In the genomic region with DNA sequence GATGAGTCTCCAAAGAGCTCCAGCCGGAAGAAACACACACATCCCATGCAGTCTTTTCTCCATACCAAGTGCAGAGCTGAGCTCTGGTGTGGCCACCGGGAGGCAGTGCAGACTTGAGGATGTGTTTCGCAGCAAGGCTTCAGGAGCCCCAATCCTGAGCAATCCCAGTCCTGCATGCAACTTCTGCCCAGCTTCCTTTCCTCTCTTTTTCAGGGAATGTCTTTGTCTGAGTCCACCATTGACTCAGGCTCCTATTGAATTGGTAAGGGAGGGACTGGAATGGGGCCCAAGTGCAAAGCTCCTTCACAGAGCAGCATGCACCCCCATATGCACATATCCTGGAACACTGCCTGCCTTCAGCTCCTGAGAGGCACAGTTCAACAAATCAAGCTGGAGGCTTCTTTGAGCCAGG, we compare ENCODE assay signal across 1 cellular context.
A peak's percentile ranks its signal among the peaks of the same experiment; 100 is the strongest.
TF ChIP-seq lines count a peak whose summit lies in the region.

No MANE protein-coding gene starts in this region.

TF ChIP-seq in HepG2, 621 proteins besides CTCF, POLR2A, EP300 and RAD21 (continued from another document and continues in another):
- TF ChIP-seq, protein P1, sequence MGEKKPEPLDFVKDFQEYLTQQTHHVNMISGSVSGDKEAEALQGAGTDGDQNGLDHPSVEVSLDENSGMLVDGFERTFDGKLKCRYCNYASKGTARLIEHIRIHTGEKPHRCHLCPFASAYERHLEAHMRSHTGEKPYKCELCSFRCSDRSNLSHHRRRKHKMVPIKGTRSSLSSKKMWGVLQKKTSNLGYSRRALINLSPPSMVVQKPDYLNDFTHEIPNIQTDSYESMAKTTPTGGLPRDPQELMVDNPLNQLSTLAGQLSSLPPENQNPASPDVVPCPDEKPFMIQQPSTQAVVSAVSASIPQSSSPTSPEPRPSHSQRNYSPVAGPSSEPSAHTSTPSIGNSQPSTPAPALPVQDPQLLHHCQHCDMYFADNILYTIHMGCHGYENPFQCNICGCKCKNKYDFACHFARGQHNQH (CRISPR knock-in tag; IDR thresholded peaks at IDR 0.05), result no peak
- TF ChIP-seq, protein P2, sequence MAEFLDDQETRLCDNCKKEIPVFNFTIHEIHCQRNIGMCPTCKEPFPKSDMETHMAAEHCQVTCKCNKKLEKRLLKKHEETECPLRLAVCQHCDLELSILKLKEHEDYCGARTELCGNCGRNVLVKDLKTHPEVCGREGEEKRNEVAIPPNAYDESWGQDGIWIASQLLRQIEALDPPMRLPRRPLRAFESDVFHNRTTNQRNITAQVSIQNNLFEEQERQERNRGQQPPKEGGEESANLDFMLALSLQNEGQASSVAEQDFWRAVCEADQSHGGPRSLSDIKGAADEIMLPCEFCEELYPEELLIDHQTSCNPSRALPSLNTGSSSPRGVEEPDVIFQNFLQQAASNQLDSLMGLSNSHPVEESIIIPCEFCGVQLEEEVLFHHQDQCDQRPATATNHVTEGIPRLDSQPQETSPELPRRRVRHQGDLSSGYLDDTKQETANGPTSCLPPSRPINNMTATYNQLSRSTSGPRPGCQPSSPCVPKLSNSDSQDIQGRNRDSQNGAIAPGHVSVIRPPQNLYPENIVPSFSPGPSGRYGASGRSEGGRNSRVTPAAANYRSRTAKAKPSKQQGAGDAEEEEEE (CRISPR knock-in tag; IDR thresholded peaks at IDR 0.05; ENCODE audit: borderline replicate concordance), result no peak
- TF ChIP-seq ZNF616 (CRISPR knock-in tag; IDR thresholded peaks at IDR 0.05; ENCODE audit: low read depth) (no peak), SNRNP70 (IDR thresholded peaks at IDR 0.05; ENCODE audit: low read depth, low read length) (no peak), ZNF124 (CRISPR knock-in tag; IDR thresholded peaks at IDR 0.05) (0 out of 2 replicates have a peak, but pooled peaks have one; percentile 66), SCMH1 (CRISPR knock-in tag; IDR thresholded peaks at IDR 0.05; ENCODE audit: borderline replicate concordance) (no peak), NCOA1 (CRISPR knock-in tag; IDR thresholded peaks at IDR 0.05) (no peak), RFX5 (IDR thresholded peaks at IDR 0.05; ENCODE audit: low read depth, low read length) (no peak), ZNF816 (CRISPR knock-in tag; IDR thresholded peaks at IDR 0.05; ENCODE audit: borderline replicate concordance) (no peak), RBM22 (optimal IDR thresholded peaks at IDR 0.05; ENCODE audit: low read length) (no peak), FLYWCH1 (CRISPR knock-in tag; IDR thresholded peaks at IDR 0.05) (no peak), JDP2 (CRISPR knock-in tag; IDR thresholded peaks at IDR 0.05; ENCODE audit: borderline replicate concordance) (no peak), BHLHE40 (IDR thresholded peaks at IDR 0.05; ENCODE audit: low read length) (peak; percentile 30; the same call in 1 of the 2 replicates), ZKSCAN5 (CRISPR knock-in tag; IDR thresholded peaks at IDR 0.05) (no peak), ZNF543 (CRISPR knock-in tag; IDR thresholded peaks at IDR 0.05) (no peak), KLF6 (CRISPR knock-in tag; IDR thresholded peaks at IDR 0.05) (no peak), U2AF1 (optimal IDR thresholded peaks at IDR 0.05; ENCODE audit: low read depth, low read length) (no peak), TOE1 (CRISPR knock-in tag; IDR thresholded peaks at IDR 0.05) (no peak), ZNF75D (CRISPR knock-in tag; IDR thresholded peaks at IDR 0.05; ENCODE audit: borderline replicate concordance) (no peak), NFYB (CRISPR knock-in tag; IDR thresholded peaks at IDR 0.05) (0 out of 2 replicates have a peak, but pooled peaks have one; percentile 10)
- TF ChIP-seq, protein P3, sequence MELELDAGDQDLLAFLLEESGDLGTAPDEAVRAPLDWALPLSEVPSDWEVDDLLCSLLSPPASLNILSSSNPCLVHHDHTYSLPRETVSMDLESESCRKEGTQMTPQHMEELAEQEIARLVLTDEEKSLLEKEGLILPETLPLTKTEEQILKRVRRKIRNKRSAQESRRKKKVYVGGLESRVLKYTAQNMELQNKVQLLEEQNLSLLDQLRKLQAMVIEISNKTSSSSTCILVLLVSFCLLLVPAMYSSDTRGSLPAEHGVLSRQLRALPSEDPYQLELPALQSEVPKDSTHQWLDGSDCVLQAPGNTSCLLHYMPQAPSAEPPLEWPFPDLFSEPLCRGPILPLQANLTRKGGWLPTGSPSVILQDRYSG (CRISPR knock-in tag; IDR thresholded peaks at IDR 0.05), result no peak
- TF ChIP-seq, protein P4, sequence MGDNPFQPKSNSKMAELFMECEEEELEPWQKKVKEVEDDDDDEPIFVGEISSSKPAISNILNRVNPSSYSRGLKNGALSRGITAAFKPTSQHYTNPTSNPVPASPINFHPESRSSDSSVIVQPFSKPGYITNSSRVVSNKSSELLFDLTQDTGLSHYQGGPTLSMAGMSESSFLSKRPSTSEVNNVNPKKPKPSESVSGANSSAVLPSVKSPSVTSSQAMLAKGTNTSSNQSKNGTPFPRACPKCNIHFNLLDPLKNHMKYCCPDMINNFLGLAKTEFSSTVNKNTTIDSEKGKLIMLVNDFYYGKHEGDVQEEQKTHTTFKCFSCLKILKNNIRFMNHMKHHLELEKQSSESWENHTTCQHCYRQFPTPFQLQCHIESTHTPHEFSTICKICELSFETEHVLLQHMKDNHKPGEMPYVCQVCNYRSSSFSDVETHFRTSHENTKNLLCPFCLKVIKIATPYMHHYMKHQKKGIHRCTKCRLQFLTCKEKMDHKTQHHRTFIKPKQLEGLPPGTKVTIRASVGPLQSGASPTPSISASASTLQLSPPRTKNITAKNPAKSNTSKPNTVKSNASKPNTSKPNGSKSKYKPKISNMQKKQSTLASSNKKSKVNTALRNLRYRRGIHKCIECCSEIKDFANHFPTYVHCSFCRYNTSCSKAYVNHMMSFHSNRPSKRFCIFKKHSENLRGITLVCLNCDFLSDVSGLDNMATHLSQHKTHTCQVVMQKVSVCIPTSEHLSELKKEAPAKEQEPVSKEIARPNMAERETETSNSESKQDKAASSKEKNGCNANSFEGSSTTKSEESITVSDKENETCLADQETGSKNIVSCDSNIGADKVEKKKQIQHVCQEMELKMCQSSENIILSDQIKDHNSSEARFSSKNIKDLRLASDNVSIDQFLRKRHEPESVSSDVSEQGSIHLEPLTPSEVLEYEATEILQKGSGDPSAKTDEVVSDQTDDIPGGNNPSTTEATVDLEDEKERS (CRISPR knock-in tag; IDR thresholded peaks at IDR 0.05), result no peak
- TF ChIP-seq, protein P5, sequence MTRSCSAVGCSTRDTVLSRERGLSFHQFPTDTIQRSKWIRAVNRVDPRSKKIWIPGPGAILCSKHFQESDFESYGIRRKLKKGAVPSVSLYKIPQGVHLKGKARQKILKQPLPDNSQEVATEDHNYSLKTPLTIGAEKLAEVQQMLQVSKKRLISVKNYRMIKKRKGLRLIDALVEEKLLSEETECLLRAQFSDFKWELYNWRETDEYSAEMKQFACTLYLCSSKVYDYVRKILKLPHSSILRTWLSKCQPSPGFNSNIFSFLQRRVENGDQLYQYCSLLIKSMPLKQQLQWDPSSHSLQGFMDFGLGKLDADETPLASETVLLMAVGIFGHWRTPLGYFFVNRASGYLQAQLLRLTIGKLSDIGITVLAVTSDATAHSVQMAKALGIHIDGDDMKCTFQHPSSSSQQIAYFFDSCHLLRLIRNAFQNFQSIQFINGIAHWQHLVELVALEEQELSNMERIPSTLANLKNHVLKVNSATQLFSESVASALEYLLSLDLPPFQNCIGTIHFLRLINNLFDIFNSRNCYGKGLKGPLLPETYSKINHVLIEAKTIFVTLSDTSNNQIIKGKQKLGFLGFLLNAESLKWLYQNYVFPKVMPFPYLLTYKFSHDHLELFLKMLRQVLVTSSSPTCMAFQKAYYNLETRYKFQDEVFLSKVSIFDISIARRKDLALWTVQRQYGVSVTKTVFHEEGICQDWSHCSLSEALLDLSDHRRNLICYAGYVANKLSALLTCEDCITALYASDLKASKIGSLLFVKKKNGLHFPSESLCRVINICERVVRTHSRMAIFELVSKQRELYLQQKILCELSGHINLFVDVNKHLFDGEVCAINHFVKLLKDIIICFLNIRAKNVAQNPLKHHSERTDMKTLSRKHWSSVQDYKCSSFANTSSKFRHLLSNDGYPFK (CRISPR knock-in tag; IDR thresholded peaks at IDR 0.05; ENCODE audit: borderline replicate concordance), result no peak
- TF ChIP-seq, protein P6, sequence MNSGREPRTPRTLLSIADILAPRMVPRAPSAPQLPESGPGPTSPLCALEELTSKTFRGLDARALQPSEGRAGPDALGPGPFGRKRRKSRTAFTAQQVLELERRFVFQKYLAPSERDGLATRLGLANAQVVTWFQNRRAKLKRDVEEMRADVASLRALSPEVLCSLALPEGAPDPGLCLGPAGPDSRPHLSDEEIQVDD (CRISPR knock-in tag; IDR thresholded peaks at IDR 0.05; ENCODE audit: borderline replicate concordance), result no peak
- TF ChIP-seq, protein P7, sequence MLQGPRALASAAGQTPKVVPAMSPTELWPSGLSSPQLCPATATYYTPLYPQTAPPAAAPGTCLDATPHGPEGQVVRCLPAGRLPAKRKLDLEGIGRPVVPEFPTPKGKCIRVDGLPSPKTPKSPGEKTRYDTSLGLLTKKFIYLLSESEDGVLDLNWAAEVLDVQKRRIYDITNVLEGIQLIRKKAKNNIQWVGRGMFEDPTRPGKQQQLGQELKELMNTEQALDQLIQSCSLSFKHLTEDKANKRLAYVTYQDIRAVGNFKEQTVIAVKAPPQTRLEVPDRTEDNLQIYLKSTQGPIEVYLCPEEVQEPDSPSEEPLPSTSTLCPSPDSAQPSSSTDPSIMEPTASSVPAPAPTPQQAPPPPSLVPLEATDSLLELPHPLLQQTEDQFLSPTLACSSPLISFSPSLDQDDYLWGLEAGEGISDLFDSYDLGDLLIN (CRISPR knock-in tag; IDR thresholded peaks at IDR 0.05; ENCODE audit: borderline replicate concordance), result no peak
- TF ChIP-seq, protein P8, sequence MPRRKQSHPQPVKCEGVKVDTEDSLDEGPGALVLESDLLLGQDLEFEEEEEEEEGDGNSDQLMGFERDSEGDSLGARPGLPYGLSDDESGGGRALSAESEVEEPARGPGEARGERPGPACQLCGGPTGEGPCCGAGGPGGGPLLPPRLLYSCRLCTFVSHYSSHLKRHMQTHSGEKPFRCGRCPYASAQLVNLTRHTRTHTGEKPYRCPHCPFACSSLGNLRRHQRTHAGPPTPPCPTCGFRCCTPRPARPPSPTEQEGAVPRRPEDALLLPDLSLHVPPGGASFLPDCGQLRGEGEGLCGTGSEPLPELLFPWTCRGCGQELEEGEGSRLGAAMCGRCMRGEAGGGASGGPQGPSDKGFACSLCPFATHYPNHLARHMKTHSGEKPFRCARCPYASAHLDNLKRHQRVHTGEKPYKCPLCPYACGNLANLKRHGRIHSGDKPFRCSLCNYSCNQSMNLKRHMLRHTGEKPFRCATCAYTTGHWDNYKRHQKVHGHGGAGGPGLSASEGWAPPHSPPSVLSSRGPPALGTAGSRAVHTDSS (CRISPR knock-in tag; conservative IDR thresholded peaks at IDR 0.05), result no peak
- TF ChIP-seq, protein P9, sequence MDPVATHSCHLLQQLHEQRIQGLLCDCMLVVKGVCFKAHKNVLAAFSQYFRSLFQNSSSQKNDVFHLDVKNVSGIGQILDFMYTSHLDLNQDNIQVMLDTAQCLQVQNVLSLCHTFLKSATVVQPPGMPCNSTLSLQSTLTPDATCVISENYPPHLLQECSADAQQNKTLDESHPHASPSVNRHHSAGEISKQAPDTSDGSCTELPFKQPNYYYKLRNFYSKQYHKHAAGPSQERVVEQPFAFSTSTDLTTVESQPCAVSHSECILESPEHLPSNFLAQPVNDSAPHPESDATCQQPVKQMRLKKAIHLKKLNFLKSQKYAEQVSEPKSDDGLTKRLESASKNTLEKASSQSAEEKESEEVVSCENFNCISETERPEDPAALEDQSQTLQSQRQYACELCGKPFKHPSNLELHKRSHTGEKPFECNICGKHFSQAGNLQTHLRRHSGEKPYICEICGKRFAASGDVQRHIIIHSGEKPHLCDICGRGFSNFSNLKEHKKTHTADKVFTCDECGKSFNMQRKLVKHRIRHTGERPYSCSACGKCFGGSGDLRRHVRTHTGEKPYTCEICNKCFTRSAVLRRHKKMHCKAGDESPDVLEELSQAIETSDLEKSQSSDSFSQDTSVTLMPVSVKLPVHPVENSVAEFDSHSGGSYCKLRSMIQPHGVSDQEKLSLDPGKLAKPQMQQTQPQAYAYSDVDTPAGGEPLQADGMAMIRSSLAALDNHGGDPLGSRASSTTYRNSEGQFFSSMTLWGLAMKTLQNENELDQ (CRISPR knock-in tag; IDR thresholded peaks at IDR 0.05; ENCODE audit: borderline replicate concordance), result no peak
- TF ChIP-seq, protein P10, sequence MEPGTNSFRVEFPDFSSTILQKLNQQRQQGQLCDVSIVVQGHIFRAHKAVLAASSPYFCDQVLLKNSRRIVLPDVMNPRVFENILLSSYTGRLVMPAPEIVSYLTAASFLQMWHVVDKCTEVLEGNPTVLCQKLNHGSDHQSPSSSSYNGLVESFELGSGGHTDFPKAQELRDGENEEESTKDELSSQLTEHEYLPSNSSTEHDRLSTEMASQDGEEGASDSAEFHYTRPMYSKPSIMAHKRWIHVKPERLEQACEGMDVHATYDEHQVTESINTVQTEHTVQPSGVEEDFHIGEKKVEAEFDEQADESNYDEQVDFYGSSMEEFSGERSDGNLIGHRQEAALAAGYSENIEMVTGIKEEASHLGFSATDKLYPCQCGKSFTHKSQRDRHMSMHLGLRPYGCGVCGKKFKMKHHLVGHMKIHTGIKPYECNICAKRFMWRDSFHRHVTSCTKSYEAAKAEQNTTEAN (CRISPR knock-in tag; conservative IDR thresholded peaks at IDR 0.05), result no peak
- TF ChIP-seq, protein P11, sequence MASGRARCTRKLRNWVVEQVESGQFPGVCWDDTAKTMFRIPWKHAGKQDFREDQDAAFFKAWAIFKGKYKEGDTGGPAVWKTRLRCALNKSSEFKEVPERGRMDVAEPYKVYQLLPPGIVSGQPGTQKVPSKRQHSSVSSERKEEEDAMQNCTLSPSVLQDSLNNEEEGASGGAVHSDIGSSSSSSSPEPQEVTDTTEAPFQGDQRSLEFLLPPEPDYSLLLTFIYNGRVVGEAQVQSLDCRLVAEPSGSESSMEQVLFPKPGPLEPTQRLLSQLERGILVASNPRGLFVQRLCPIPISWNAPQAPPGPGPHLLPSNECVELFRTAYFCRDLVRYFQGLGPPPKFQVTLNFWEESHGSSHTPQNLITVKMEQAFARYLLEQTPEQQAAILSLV (CRISPR knock-in tag; IDR thresholded peaks at IDR 0.05; ENCODE audit: borderline replicate concordance), result no peak
- TF ChIP-seq, protein P12, sequence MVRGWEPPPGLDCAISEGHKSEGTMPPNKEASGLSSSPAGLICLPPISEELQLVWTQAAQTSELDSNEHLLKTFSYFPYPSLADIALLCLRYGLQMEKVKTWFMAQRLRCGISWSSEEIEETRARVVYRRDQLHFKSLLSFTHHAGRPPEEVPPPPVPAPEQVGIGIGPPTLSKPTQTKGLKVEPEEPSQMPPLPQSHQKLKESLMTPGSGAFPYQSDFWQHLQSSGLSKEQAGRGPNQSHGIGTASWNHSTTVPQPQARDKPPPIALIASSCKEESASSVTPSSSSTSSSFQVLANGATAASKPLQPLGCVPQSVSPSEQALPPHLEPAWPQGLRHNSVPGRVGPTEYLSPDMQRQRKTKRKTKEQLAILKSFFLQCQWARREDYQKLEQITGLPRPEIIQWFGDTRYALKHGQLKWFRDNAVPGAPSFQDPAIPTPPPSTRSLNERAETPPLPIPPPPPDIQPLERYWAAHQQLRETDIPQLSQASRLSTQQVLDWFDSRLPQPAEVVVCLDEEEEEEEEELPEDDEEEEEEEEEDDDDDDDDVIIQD (CRISPR knock-in tag; IDR thresholded peaks at IDR 0.05; ENCODE audit: low read depth), result 0 out of 2 replicates have a peak, but pooled peaks have one; percentile 46
- TF ChIP-seq, protein P13, sequence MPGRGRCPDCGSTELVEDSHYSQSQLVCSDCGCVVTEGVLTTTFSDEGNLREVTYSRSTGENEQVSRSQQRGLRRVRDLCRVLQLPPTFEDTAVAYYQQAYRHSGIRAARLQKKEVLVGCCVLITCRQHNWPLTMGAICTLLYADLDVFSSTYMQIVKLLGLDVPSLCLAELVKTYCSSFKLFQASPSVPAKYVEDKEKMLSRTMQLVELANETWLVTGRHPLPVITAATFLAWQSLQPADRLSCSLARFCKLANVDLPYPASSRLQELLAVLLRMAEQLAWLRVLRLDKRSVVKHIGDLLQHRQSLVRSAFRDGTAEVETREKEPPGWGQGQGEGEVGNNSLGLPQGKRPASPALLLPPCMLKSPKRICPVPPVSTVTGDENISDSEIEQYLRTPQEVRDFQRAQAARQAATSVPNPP (CRISPR knock-in tag; IDR thresholded peaks at IDR 0.05), result no peak
